ENCODE assay signal across 20 cellular contexts in genomic region chrX:40147399-40148188, GRCh38. TPM values are rescaled to one million over a fixed set of nuclear protein-coding genes. Genes with fewer than 3 reads are reported as not detected.
DNase-seq lines count a peak whose midpoint lies in the region; ATAC-seq and TF ChIP-seq lines count a peak whose summit lies in the region.
"Had no signal": no experiment of that assay in that cellular context is flagged by ENCODE, and none has a peak within 500 bp of the region (broad histone marks: within the 10 kb centered on the region; RNA-seq: fewer than 3 reads in every experiment).

No MANE protein-coding gene starts in this region.

- H3K9me2 ChIP-seq in PC-3 (replicated peaks; ENCODE audit: low read length): no peaks in the 10 kb centered on the region

- H3K27me3 ChIP-seq in A673 (replicated peaks; ENCODE audit: insufficient read depth, low read depth, low read length, poor library complexity) (no peaks in the 10 kb centered on the region), H7 (ENCODE audit: control insufficient read depth, insufficient read depth, low read length) (peaks cover 85% of the 10 kb centered on the region), PC-3 (ENCODE audit: low read length) (no peaks in the 10 kb centered on the region)

- peaks cover 64% of the 10 kb centered on the region for H3K4me1 ChIP-seq in A673 (ENCODE audit: insufficient read depth, low read length, poor library complexity, severe bottlenecking)
- H3K4me1 ChIP-seq in PC-3 (ENCODE audit: insufficient read depth, low read length): peaks cover 40% of the 10 kb centered on the region

- no peak overlapping the region for H3K9ac ChIP-seq in PC-3 (ENCODE audit: low read length)
- H3K9ac ChIP-seq: KMS-11 had no signal

- H3K36me3 Mint-ChIP-seq in mesothelial cell of epicardium: no peaks in the 10 kb centered on the region

- no peak overlapping the region for H2AFZ ChIP-seq in PC-3 (ENCODE audit: low read length)

- no peak for DNase-seq in A673 (ENCODE audit: low spot score)
- DNase-seq in H7: peak; percentile 79
- peak; percentile 39 for DNase-seq in amniotic epithelial cell (ENCODE audit: low read depth)
- DNase-seq in mesothelial cell of epicardium (ENCODE audit: low spot score in 2 of 2, unreplicated experiment in 2 of 2): no peak
- no peak for DNase-seq in cerebellar nuclear complex (lab: John Stamatoyannopoulos, UW)
- no peak for DNase-seq in PC-3
- DNase-seq: activated CD8-positive, alpha-beta T cell treated with anti-CD3 and anti-CD28 coated beads for 36 hours; amniotic stem cell; EL; NCI-H1105; NCI-H2171; NCI-H774; psoas muscle; stimulated activated CD4-positive, alpha-beta T cell treated with anti-CD3 and anti-CD28 coated beads, Interleukin-12 subunit alpha, Interleukin-12 subunit beta, amount 100 ng/mL, for 4 hours; stimulated activated naive CD4-positive, alpha-beta T cell treated with Interleukin-2 at 50 U/mL for 16 hours had no signal

- no peaks in the 10 kb centered on the region for H3K36me3 ChIP-seq in A673 (ENCODE audit: insufficient read depth, low read length, poor library complexity, severe bottlenecking)
- no peaks in the 10 kb centered on the region for H3K36me3 ChIP-seq in H7 (replicated peaks; ENCODE audit: control insufficient read depth, insufficient read depth, low read length)
- no peaks in the 10 kb centered on the region for H3K36me3 ChIP-seq in PC-3 (ENCODE audit: low read depth, low read length)

- H3K79me2 ChIP-seq in PC-3 (ENCODE audit: low read length): no peaks in the 10 kb centered on the region

- H3K4me3 ChIP-seq in A673 (ENCODE audit: low read depth, low read length, poor library complexity, severe bottlenecking): no peak overlapping the region
- H3K4me3 ChIP-seq in H7 (ENCODE audit: insufficient read depth, low read depth, low read length): peak overlapping the region; percentile 6
- H3K4me3 ChIP-seq in PC-3 (ENCODE audit: low read length): no peak overlapping the region

- H3K4me1 Mint-ChIP-seq in mesothelial cell of epicardium: peaks cover 36% of the 10 kb centered on the region
- H3K4me1 Mint-ChIP-seq: central memory CD8-positive, alpha-beta T cell had no signal

- H3K9me3 ChIP-seq in A673 (ENCODE audit: low read depth, low read length, poor library complexity, severe bottlenecking) (no peaks in the 10 kb centered on the region), PC-3 (ENCODE audit: low read length) (no peaks in the 10 kb centered on the region)
- H3K9me3 ChIP-seq: psoas muscle had no signal

- no peak overlapping the region for H3K4me2 ChIP-seq in PC-3 (ENCODE audit: low read length)
- H3K4me2 ChIP-seq: KMS-11 had no signal

- BruUV-seq in A673 (replicated peaks; lab: Mats Ljungman, UMichigan) (no TSS peak), PC-3 (replicated peaks; lab: Mats Ljungman, UMichigan) (no TSS peak)

- CTCF ChIA-PET in A673 (lab: Charles Lee): no interaction called here
- CTCF ChIA-PET in PC-3 (lab: Charles Lee): no interaction called here

- ATAC-seq in GM19351 (IDR thresholded peaks at IDR 0.05; ENCODE audit: unreplicated experiment): no peak
- ATAC-seq in PC-3: no peak
- no peak for ATAC-seq in GM19452 (IDR thresholded peaks at IDR 0.05; ENCODE audit: unreplicated experiment)

- POLR2A ChIA-PET in A673 (lab: Charles Lee; ENCODE audit: low non-redundant PET) (no interaction called here), PC-3 (lab: Charles Lee; ENCODE audit: unreplicated experiment) (no interaction called here)

- peaks cover 8% of the 10 kb centered on the region for H3K9me3 Mint-ChIP-seq in mesothelial cell of epicardium
- H3K9me3 Mint-ChIP-seq: activated CD8-positive, alpha-beta T cell treated with anti-CD3 and anti-CD28 coated beads for 36 hours; activated T-helper 1 cell treated with anti-CD3 and anti-CD28 coated beads, Interleukin-12 subunit alpha, Interleukin-12 subunit beta, Interleukin-2, Interleukin-4 antibody, amounts not matched to agents 30 ng/mL and 10 ng/mL and 1 ng/mL, durations not matched to agents 14 hours and 24 hours and 36 hours; central memory CD8-positive, alpha-beta T cell had no signal

- intact Hi-C loops in A673 (cut with micrococcal nuclease; ENCODE audit: unreplicated experiment): no loop called here
- intact Hi-C loops in PC-3 (cut with micrococcal nuclease): no loop called here

- TF ChIP-seq CTCF in A673 (conservative IDR thresholded peaks at IDR 0.05; ENCODE audit: low read depth, low read length): no peak
- TF ChIP-seq CTCF in mesothelial cell of epicardium (IDR thresholded peaks at IDR 0.05; ENCODE audit: unreplicated experiment): no peak
- no peak for TF ChIP-seq CTCF in PC-3 (conservative IDR thresholded peaks at IDR 0.05; ENCODE audit: low read depth, low read length)

- H3K27me3 Mint-ChIP-seq in mesothelial cell of epicardium (ENCODE audit: low read depth): peaks cover 13% of the 10 kb centered on the region
- H3K27me3 Mint-ChIP-seq: activated CD8-positive, alpha-beta T cell treated with anti-CD3 and anti-CD28 coated beads for 36 hours; central memory CD8-positive, alpha-beta T cell had no signal

- no peaks in the 10 kb centered on the region for H4K20me1 ChIP-seq in PC-3 (ENCODE audit: low read length)

- H3K27ac ChIP-seq in A673 (ENCODE audit: low read depth, low read length, poor library complexity, severe bottlenecking) (peak overlapping the region; percentile 91), PC-3 (ENCODE audit: low read length) (no peak overlapping the region)
- H3K27ac ChIP-seq: KMS-11, psoas muscle had no signal

- H3K27ac Mint-ChIP-seq in mesothelial cell of epicardium: no peak overlapping the region
- H3K27ac Mint-ChIP-seq: activated CD8-positive, alpha-beta T cell treated with anti-CD3 and anti-CD28 coated beads for 36 hours; activated T-helper 1 cell treated with anti-CD3 and anti-CD28 coated beads, Interleukin-12 subunit alpha, Interleukin-12 subunit beta, Interleukin-2, Interleukin-4 antibody, amounts not matched to agents 30 ng/mL and 10 ng/mL and 1 ng/mL, durations not matched to agents 14 hours and 24 hours and 36 hours had no signal

- no peaks in the 10 kb centered on the region for H3F3A ChIP-seq in PC-3 (ENCODE audit: low read length, unreplicated experiment)

- peak overlapping the region; percentile 55 for H3K4me3 Mint-ChIP-seq in mesothelial cell of epicardium
- H3K4me3 Mint-ChIP-seq: activated T-helper 1 cell treated with anti-CD3 and anti-CD28 coated beads, Interleukin-12 subunit alpha, Interleukin-12 subunit beta, Interleukin-2, Interleukin-4 antibody, amounts not matched to agents 30 ng/mL and 10 ng/mL and 1 ng/mL, durations not matched to agents 14 hours and 24 hours and 36 hours had no signal

RNA-seq across cellular contexts. Expression of gene BCOR, which starts 49.8 kb away (rescaled TPM):
- total RNA-seq in A673 (2021) (58.8 and 59.0 TPM in 2 replicates), mesothelial cell of epicardium (49.0 to 52.3 TPM (median 49.7 TPM) in 3 replicates), PC-3 (2014; rRNA removed) (21.8 and 41.9 TPM in 2 replicates)
- total RNA-seq in H7 (2014; rRNA removed; shearing (Covaris generic)): 32.5 and 51.0 TPM in 2 replicates

Comparison
In these comparisons a context has a peak if more than half of its experiments do, and no peak if none do; other contexts are left out.
1. DNase-seq: peak in H7 (single experiment) and amniotic epithelial cell (single experiment); none in A673 (single experiment), mesothelial cell of epicardium (0 of 2), cerebellar nuclear complex (0 of 2) and PC-3 (single experiment).